ENCODE assay signal across 14 cellular contexts in the genomic region with DNA sequence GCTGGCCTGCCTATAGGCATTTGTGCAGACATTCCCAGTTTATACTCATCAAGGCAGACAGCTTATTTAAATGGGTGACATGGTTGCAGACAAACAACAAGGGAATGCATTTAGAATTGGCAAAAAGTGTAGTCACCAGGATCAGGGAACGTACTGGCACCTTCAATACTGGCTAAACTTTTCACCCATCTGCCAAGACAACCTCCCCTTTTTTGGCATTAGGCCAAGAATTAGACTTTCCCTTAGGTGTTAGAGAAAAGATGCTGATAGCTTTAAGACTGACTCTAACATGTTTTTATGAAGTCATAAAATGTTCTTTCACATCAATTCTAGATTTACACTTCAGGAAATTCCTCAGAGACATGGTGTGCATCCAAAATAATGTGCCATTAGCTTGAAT.
"Had no signal": no experiment of that assay in that cellular context is flagged by ENCODE, and none has a peak within 500 bp of the region (broad histone marks: within the 10 kb centered on the region; RNA-seq: fewer than 3 reads in every experiment).

No MANE protein-coding gene starts in this region.

- ATAC-seq: activated CD4-positive, alpha-beta T cell treated with anti-CD3 and anti-CD28 coated beads for 36 hours; activated CD8-positive, alpha-beta memory T cell treated with anti-CD3 and anti-CD28 coated beads, Interleukin-2, amount 10 ng/mL, durations not matched to agents 7 days and 5 days; gastroesophageal sphincter; stimulated activated memory B cell treated with anti-CD40 and anti-IgM and Interleukin-4, amounts not matched to agents 10 μg/mL and 1 μg/mL and 100 μg/mL, for 72 hours had no signal

- DNase-seq: activated CD4-positive, alpha-beta memory T cell treated with anti-CD3 and anti-CD28 coated beads for 36 hours; activated CD4-positive, alpha-beta T cell treated with anti-CD3 and anti-CD28 coated beads for 36 hours; activated CD8-positive, alpha-beta memory T cell treated with anti-CD3 and anti-CD28 coated beads, Interleukin-2, amount 10 ng/mL, durations not matched to agents 7 days and 5 days; activated naive CD4-positive, alpha-beta T cell treated with anti-CD3 and anti-CD28 coated beads, Interleukin-2, amount 10 ng/mL, durations not matched to agents 7 days and 5 days; activated T-cell treated with anti-CD3 and anti-CD28 coated beads, Interleukin-2, amount 50 U/mL, for 24 hours; dorsolateral prefrontal cortex; left cardiac atrium; naive B cell; ovary; stimulated activated CD4-positive, alpha-beta T cell treated with anti-CD3 and anti-CD28 coated beads, Interleukin-12 subunit alpha, Interleukin-12 subunit beta, amount 100 ng/mL, for 4 hours; stimulated activated CD4-positive, alpha-beta T cell treated with anti-CD3 and anti-CD28 coated beads, Interleukin-2, amount 100 ng/mL, for 24 hours; thyroid gland had no signal
